Comparison of ENCODE assay signal across 10 cellular contexts in genomic region chr5:158586054-158586453, GRCh38.
"Had no signal": no experiment of that assay in that cellular context is flagged by ENCODE, and none has a peak within 500 bp of the region (broad histone marks: within the 10 kb centered on the region; RNA-seq: fewer than 3 reads in every experiment).

No MANE protein-coding gene starts in this region.

- H3K9me3 ChIP-seq: HAP-1 had no signal

- H3K36me3 ChIP-seq: HAP-1 had no signal

- H2AFZ ChIP-seq: GM23248 had no signal

- H3K27ac Mint-ChIP-seq: HFFc6 had no signal

- H3K4me1 ChIP-seq: HAP-1 had no signal

- H3K27ac ChIP-seq: GM23248, HL-60 had no signal

- H3K4me3 ChIP-seq: GM23248, HAP-1, K562 had no signal

- H3K9ac ChIP-seq: GM23248 had no signal

- DNase-seq: GM23248, GOT3, H7, HFFc6, IMR-90, KG1 had no signal

- H3K4me3 Mint-ChIP-seq: HFFc6 had no signal

- ATAC-seq: HCT116, K562 had no signal
